In genomic region chr2:110211938-110212858, GRCh38 we compare ENCODE assay signal across 8 cellular contexts. TPM values are rescaled to one million over a fixed set of nuclear protein-coding genes. Genes with fewer than 3 reads are reported as not detected.
A peak's percentile ranks its signal among the peaks of the same experiment; 100 is the strongest.
DNase-seq lines count a peak whose midpoint lies in the region; ATAC-seq, FAIRE-seq and TF ChIP-seq lines count a peak whose summit lies in the region.

TSS of gene MTLN (minus strand) at chr2:110212547. CDS start at chr2:110212525, 22 bp downstream.

- H3K4me3 Mint-ChIP-seq in activated T-helper 1 cell treated with anti-CD3 and anti-CD28 coated beads, Interleukin-12 subunit alpha, Interleukin-12 subunit beta, Interleukin-2, Interleukin-4 antibody, amounts not matched to agents 30 ng/mL and 10 ng/mL and 1 ng/mL, durations not matched to agents 14 hours and 24 hours and 36 hours: peak within 1 kb of the TSS; percentile 96
- H3K4me3 Mint-ChIP-seq in naive B cell: peak within 1 kb of the TSS; percentile 89 to 97 (median 94)

- H3K27ac ChIP-seq in IMR-90 (ENCODE audit: insufficient read depth, low read length) (peak within 1 kb of the TSS; percentile 88), esophagus squamous epithelium (peak within 1 kb of the TSS; percentile 86 to 91 (median 88))

- H3K27me3 Mint-ChIP-seq in activated T-helper 1 cell treated with anti-CD3 and anti-CD28 coated beads, Interleukin-12 subunit alpha, Interleukin-12 subunit beta, Interleukin-2, Interleukin-4 antibody, amounts not matched to agents 30 ng/mL and 10 ng/mL and 1 ng/mL, durations not matched to agents 14 hours and 24 hours and 36 hours (ENCODE audit: insufficient read depth): peaks cover 22% of the 10 kb centered on the region
- peaks cover 27 to 36% (median 33%) of the 10 kb centered on the region in 3 donors for H3K27me3 Mint-ChIP-seq in naive B cell

- ATAC-seq in GM21529 (IDR thresholded peaks at IDR 0.05; ENCODE audit: unreplicated experiment) (peak; percentile 91), IMR-90 (ENCODE audit: low read depth) (peak; percentile 98), naive B cell (ENCODE audit: low read depth in 2 of 2) (peak; percentile 91 to 92)

- H3K79me1 ChIP-seq in IMR-90 (ENCODE audit: low read depth in 1 of 2, low read length in 2 of 2): peaks cover 5 to 23% of the 10 kb centered on the region in 2 experiments

- peak within 1 kb of the TSS; percentile 88 for H3K4me3 ChIP-seq in IMR-90 (ENCODE audit: insufficient read depth, low read depth, low read length)
- peak within 1 kb of the TSS; percentile 80 to 91 (median 83) for H3K4me3 ChIP-seq in esophagus squamous epithelium

- no peak for TF ChIP-seq CTCF in IMR-90 (conservative IDR thresholded peaks at IDR 0.05; ENCODE audit: low read depth, low read length)
- peak in 2 of 6 experiments; percentile 7 to 51 for TF ChIP-seq CTCF in esophagus squamous epithelium (IDR thresholded peaks at IDR 0.05)

- H2BK15ac ChIP-seq in IMR-90 (ENCODE audit: low read depth, low read length): peak within 1 kb of the TSS; percentile 98; the same call in 2 of the 3 replicates

- POLR2A ChIA-PET in IMR-90 (lab: Charles Lee; ENCODE audit: unreplicated experiment): interaction anchor here (0.5 to 0.6 kb wide), 2 partner anchors 15 to 623 kb away, joined by 3 read pairs; no protein-coding TSS in a partner anchor

- H2BK5ac ChIP-seq in IMR-90 (ENCODE audit: low read depth, low read length, poor library complexity, severe bottlenecking): peak within 1 kb of the TSS; percentile 75

- peak within 1 kb of the TSS; percentile 84 to 91 for H4K8ac ChIP-seq in IMR-90 (ENCODE audit: low read depth in 2 of 2, low read length in 2 of 2)

- H2AK5ac ChIP-seq in IMR-90 (ENCODE audit: low read depth, low read length): peak within 1 kb of the TSS; percentile 6; the same call in 1 of the 2 replicates

- peaks cover 27% of the 10 kb centered on the region for H3K36me3 Mint-ChIP-seq in activated T-helper 1 cell treated with anti-CD3 and anti-CD28 coated beads, Interleukin-12 subunit alpha, Interleukin-12 subunit beta, Interleukin-2, Interleukin-4 antibody, amounts not matched to agents 30 ng/mL and 10 ng/mL and 1 ng/mL, durations not matched to agents 14 hours and 24 hours and 36 hours (ENCODE audit: low read depth)
- H3K36me3 Mint-ChIP-seq in naive B cell: peaks cover 0 to 15% of the 10 kb centered on the region in 2 donors

- H3K9me3 ChIP-seq in IMR-90 (ENCODE audit: control insufficient read depth, insufficient read depth, low read length): no peaks in the 10 kb centered on the region
- H3K9me3 ChIP-seq in esophagus squamous epithelium: peaks cover 0 to 11% (median 0%) of the 10 kb centered on the region in 3 donors

- in situ Hi-C loops in IMR-90 (cut with MboI; ENCODE audit: low sequenced_read_pairs): no loop called here

- peaks cover 13% of the 10 kb centered on the region for H3K27me3 ChIP-seq in IMR-90 (ENCODE audit: control insufficient read depth, insufficient read depth, low read length)
- peaks cover 0 to 3% (median 0%) of the 10 kb centered on the region in 4 donors for H3K27me3 ChIP-seq in esophagus squamous epithelium

- no TSS peak for BruUV-seq in IMR-90 (replicated peaks; lab: Mats Ljungman, UMichigan)

- peak within 1 kb of the TSS; percentile 90 for H3K23ac ChIP-seq in IMR-90 (ENCODE audit: low read depth, low read length)

- peak within 1 kb of the TSS; percentile 90 for H3K14ac ChIP-seq in IMR-90 (replicated peaks; ENCODE audit: low read depth, low read length)

- H3K4me1 ChIP-seq in IMR-90 (ENCODE audit: control insufficient read depth, insufficient read depth, low read length) (no peaks in the 10 kb centered on the region; the same call in 1 of the 2 replicates), esophagus squamous epithelium (peaks cover 5 to 24% (median 5%) of the 10 kb centered on the region in 3 donors)

- H4K20me1 ChIP-seq in IMR-90 (ENCODE audit: insufficient read depth, low read length): no peaks in the 10 kb centered on the region

- H2BK20ac ChIP-seq in IMR-90 (ENCODE audit: low read depth, low read length): peak within 1 kb of the TSS; percentile 55

- peak within 1 kb of the TSS; percentile 100 for H3K4me2 ChIP-seq in IMR-90 (ENCODE audit: low read depth, low read length)

- H4K91ac ChIP-seq in IMR-90 (ENCODE audit: insufficient read depth, low read depth, low read length): peak within 1 kb of the TSS; percentile 88

- H2BK120ac ChIP-seq in IMR-90 (ENCODE audit: low read depth, low read length): peak within 1 kb of the TSS; percentile 85

- CTCF ChIA-PET in IMR-90 (lab: Yijun Ruan, JAX): interaction anchor here (0.6 kb wide), 1 partner anchor 11 kb away, joined by 3 read pairs; no protein-coding TSS in a partner anchor

- H3K9me3 Mint-ChIP-seq in activated T-helper 1 cell treated with anti-CD3 and anti-CD28 coated beads, Interleukin-12 subunit alpha, Interleukin-12 subunit beta, Interleukin-2, Interleukin-4 antibody, amounts not matched to agents 30 ng/mL and 10 ng/mL and 1 ng/mL, durations not matched to agents 14 hours and 24 hours and 36 hours: peaks cover 15% of the 10 kb centered on the region
- peaks cover 0 to 25% (median 12%) of the 10 kb centered on the region in 7 donors for H3K9me3 Mint-ChIP-seq in naive B cell

- no peaks in the 10 kb centered on the region for H3K4me1 Mint-ChIP-seq in activated T-helper 1 cell treated with anti-CD3 and anti-CD28 coated beads, Interleukin-12 subunit alpha, Interleukin-12 subunit beta, Interleukin-2, Interleukin-4 antibody, amounts not matched to agents 30 ng/mL and 10 ng/mL and 1 ng/mL, durations not matched to agents 14 hours and 24 hours and 36 hours (ENCODE audit: low read depth)
- H3K4me1 Mint-ChIP-seq in naive B cell: peaks cover 14 to 21% (median 21%) of the 10 kb centered on the region in 3 donors

- peak within 1 kb of the TSS; percentile 98 for H4K5ac ChIP-seq in IMR-90 (ENCODE audit: low read depth, low read length)

- H3K9me1 ChIP-seq in IMR-90 (ENCODE audit: insufficient read depth, low read length): peaks cover 3% of the 10 kb centered on the region; the same call in 1 of the 2 replicates

- H2AFZ ChIP-seq in IMR-90 (replicated peaks; ENCODE audit: low read length, poor library complexity): peak within 1 kb of the TSS; percentile 99

- 2% methylated on average over 11 of the region's 54 CpGs; no CpG with 5 or more reads in 1 of the 2 experiments for WGBS in IMR-90 (ENCODE audit: extremely low coverage in 2 of 2, insufficient read length in 1 of 2), 2 experiments
- WGBS in esophagus squamous epithelium, 2 donors: 9 to 17% methylated on average over 31 to 45 of the region's 54 CpGs

- H3K36me3 ChIP-seq in IMR-90 (ENCODE audit: control insufficient read depth, insufficient read depth, low read length) (peaks cover 2% of the 10 kb centered on the region), esophagus squamous epithelium (peaks cover 0 to 32% (median 0%) of the 10 kb centered on the region in 3 donors)

- peak within 1 kb of the TSS; percentile 84 for H2AK9ac ChIP-seq in IMR-90 (replicated peaks; ENCODE audit: low read depth, low read length, poor library complexity)

- peak within 1 kb of the TSS; percentile 87 for H3K27ac Mint-ChIP-seq in activated T-helper 1 cell treated with anti-CD3 and anti-CD28 coated beads, Interleukin-12 subunit alpha, Interleukin-12 subunit beta, Interleukin-2, Interleukin-4 antibody, amounts not matched to agents 30 ng/mL and 10 ng/mL and 1 ng/mL, durations not matched to agents 14 hours and 24 hours and 36 hours
- peak within 1 kb of the TSS; percentile 80 to 96 (median 90) for H3K27ac Mint-ChIP-seq in naive B cell

- H3K4ac ChIP-seq in IMR-90 (ENCODE audit: low read depth, low read length): peak within 1 kb of the TSS; percentile 88

- peak within 1 kb of the TSS; percentile 93 for H3K56ac ChIP-seq in IMR-90 (ENCODE audit: extremely low read depth, insufficient read depth, low read length)

- intact Hi-C loops in IMR-90 (cut with micrococcal nuclease) (no loop called here), esophagus squamous epithelium (cut with DNase I) (no loop called here)
- intact Hi-C loops in activated T-helper 1 cell treated with anti-CD3 and anti-CD28 coated beads, Interleukin-12 subunit alpha, Interleukin-12 subunit beta, Interleukin-2, Interleukin-4 antibody, amounts not matched to agents 30 ng/mL and 10 ng/mL and 1 ng/mL, durations not matched to agents 14 hours and 24 hours and 36 hours (cut with micrococcal nuclease): loop anchor here (1.0 kb wide), 1 partner anchor 8 kb away; no protein-coding TSS in a partner anchor

- FAIRE-seq in RCC 7860 (lab: Jason Lieb, UNC): no peak

- TF ChIP-seq POLR2A in IMR-90 (IDR thresholded peaks at IDR 0.05; ENCODE audit: low read depth, low read length) (peak; percentile 54; the same call in 1 of the 2 replicates), esophagus squamous epithelium (IDR thresholded peaks at IDR 0.05) (peak in 3 of 4 donors; percentile 63 to 73 (median 66))

- peak within 1 kb of the TSS; percentile 78 for H3K18ac ChIP-seq in IMR-90 (ENCODE audit: low read depth, low read length)

- TF ChIP-seq RAD21 in IMR-90 (IDR thresholded peaks at IDR 0.05; ENCODE audit: low read length): no peak

- peak within 1 kb of the TSS; percentile 95 for H3K9ac ChIP-seq in IMR-90 (ENCODE audit: low read depth, low read length)

- dilution Hi-C loops in IMR-90 (cut with HindIII; ENCODE audit: low sequenced_read_pairs, unreplicated experiment): no loop called here

- DNase-seq in DMS153 treated with DMSO at 0.1 percent for 48 hours (lab: John Stamatoyannopoulos, UW; ENCODE audit: unreplicated experiment): peak; percentile 58
- peak; percentile 66 for DNase-seq in IMR-90
- DNase-seq in RCC 7860 (ENCODE audit: low spot score): peak; percentile 48
- peak; percentile 69 for DNase-seq in activated T-helper 1 cell treated with anti-CD3 and anti-CD28 coated beads, Interleukin-12 subunit alpha, Interleukin-12 subunit beta, Interleukin-2, Interleukin-4 antibody, amounts not matched to agents 30 ng/mL and 10 ng/mL and 1 ng/mL, durations not matched to agents 14 hours and 24 hours and 36 hours (ENCODE audit: low spot score)
- DNase-seq in esophagus squamous epithelium (lab: John Stamatoyannopoulos, UW): no peak
- DNase-seq in naive B cell: peak; percentile 75
- peak; percentile 42 to 82 (median 68) for DNase-seq in stimulated activated naive CD4-positive, alpha-beta T cell (lab: John Stamatoyannopoulos, UW)

TF ChIP-seq in IMR-90, 13 proteins besides CTCF, POLR2A, EP300 and RAD21 (continues in another document):
- TF ChIP-seq BHLHE40 (IDR thresholded peaks at IDR 0.05; ENCODE audit: low read depth, low read length) (peak; percentile 77), RFX5 (IDR thresholded peaks at IDR 0.05; ENCODE audit: low read depth, low read length) (no peak), CEBPB (IDR thresholded peaks at IDR 0.05; ENCODE audit: low read depth, low read length) (no peak)

RNA-seq across cellular contexts. Expression of gene MTLN, which starts in this region (rescaled TPM):
- total RNA-seq in IMR-90 (2012; rRNA removed) (6.9 and 14.5 TPM in 2 replicates), esophagus squamous epithelium (100 to 1,000 TPM in 1 of 4 donors, 10 to 100 TPM in 3; 59.3 to 117 (median 78.2) TPM)
- polyA plus RNA-seq in IMR-90 (2012; rRNA removed) (13.5 and 20.7 TPM in 2 replicates), naive B cell (ENCODE audit: low read depth in 6 of 6) (100 to 1,000 TPM in 1 of 6 donors, 10 to 100 TPM in 5; 24.7 to 105 (median 57.9) TPM)
- polyA plus RNA-seq in IMR-90 (2012; cell fraction: cytosol; rRNA removed): 59.3 and 202 TPM in 2 replicates
- polyA plus RNA-seq in IMR-90 (2012; cell fraction: nucleus; rRNA removed; ENCODE audit: low replicate concordance): 11.2 and 12.1 TPM in 2 replicates
- 73.5 and 79.6 TPM in 2 replicates for total RNA-seq in activated T-helper 1 cell treated with anti-CD3 and anti-CD28 coated beads, Interleukin-12 subunit alpha, Interleukin-12 subunit beta, Interleukin-2, Interleukin-4 antibody, amounts not matched to agents 30 ng/mL and 10 ng/mL and 1 ng/mL, durations not matched to agents 14 hours and 24 hours and 36 hours
